Comparison of ENCODE assay signal across 25 cellular contexts in the genomic region with DNA sequence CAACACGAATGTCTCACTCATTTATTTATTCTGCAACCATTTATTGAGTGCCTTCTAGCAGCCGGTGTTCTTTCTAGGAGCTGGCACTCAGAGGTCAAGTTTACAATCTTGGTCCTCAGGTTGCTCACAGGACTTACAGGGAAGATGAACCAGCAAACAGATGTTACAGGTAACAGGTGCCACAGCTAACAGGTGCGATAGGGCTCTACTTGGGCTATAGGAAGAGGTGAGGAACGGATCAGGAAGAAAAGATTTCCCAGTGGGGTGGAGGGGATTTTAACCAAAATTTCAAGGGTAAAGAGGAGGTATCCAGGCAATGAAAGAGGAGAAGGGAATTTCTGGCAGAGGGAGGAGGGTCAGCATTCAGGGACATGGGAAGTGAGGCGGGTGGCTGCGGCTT.
"Had no signal": no experiment of that assay in that cellular context is flagged by ENCODE, and none has a peak within 500 bp of the region (broad histone marks: within the 10 kb centered on the region; RNA-seq: fewer than 3 reads in every experiment).

No MANE protein-coding gene starts in this region.

- H3K36me3 ChIP-seq: esophagus muscularis mucosa, gastroesophageal sphincter, heart left ventricle, left lung, neutrophil, pancreas, right lobe of liver, suprapubic skin, transverse colon, upper lobe of right lung, uterus had no signal

- H3K27ac ChIP-seq: esophagus muscularis mucosa, foreskin keratinocyte, gastroesophageal sphincter, heart left ventricle, hepatocyte, left lung, neutrophil, pancreas, right lobe of liver, suprapubic skin, transverse colon, upper lobe of right lung, uterus had no signal

- DNase-seq: dermis blood vessel endothelial cell; effector memory CD4-positive, alpha-beta T cell; foreskin keratinocyte; heart left ventricle; kidney; left lung; mesenchymal stem cell; mucosa of descending colon; naive B cell; pancreas; right lobe of liver; small intestine; stimulated activated CD4-positive, alpha-beta T cell treated with anti-CD3 and anti-CD28 coated beads, Interleukin-15, amount 100 ng/mL, for 24 hours; stimulated activated CD4-positive, alpha-beta T cell treated with anti-CD3 and anti-CD28 coated beads, Interleukin-2, amount 100 ng/mL, for 48 hours; stimulated activated naive CD4-positive, alpha-beta T cell; stimulated activated naive CD8-positive, alpha-beta T cell treated with anti-CD3 and anti-CD28 coated beads, Interleukin-15, amount 100 ng/mL, for 72 hours; transverse colon; upper lobe of right lung; uterus had no signal

- H3K4me1 ChIP-seq: esophagus muscularis mucosa, foreskin keratinocyte, gastroesophageal sphincter, heart left ventricle, left lung, pancreas, right lobe of liver, suprapubic skin, transverse colon, upper lobe of right lung, uterus had no signal

- ATAC-seq: foreskin keratinocyte; gastroesophageal sphincter; heart left ventricle; left lung; mucosa of descending colon; natural killer cell treated with Interleukin-12 subunit alpha and Interleukin-12 subunit beta and Interleukin-15 and Interleukin-18, amount 100 ng/mL, for 72 hours; pancreas; right lobe of liver; stimulated activated naive CD8-positive, alpha-beta T cell treated with anti-CD3 and anti-CD28 coated beads, Interleukin-15, amount 100 ng/mL, for 72 hours; upper lobe of right lung had no signal

- H3K9me3 ChIP-seq: mucosa of descending colon, neutrophil, pancreas, right lobe of liver, suprapubic skin, transverse colon, upper lobe of right lung, uterus had no signal

- H3K4me3 ChIP-seq: esophagus muscularis mucosa, gastroesophageal sphincter, heart left ventricle, hepatocyte, left lung, mucosa of descending colon, pancreas, right lobe of liver, suprapubic skin, transverse colon, upper lobe of right lung, uterus had no signal
